8 cellular contexts compared by ENCODE assay signal in the genomic region with DNA sequence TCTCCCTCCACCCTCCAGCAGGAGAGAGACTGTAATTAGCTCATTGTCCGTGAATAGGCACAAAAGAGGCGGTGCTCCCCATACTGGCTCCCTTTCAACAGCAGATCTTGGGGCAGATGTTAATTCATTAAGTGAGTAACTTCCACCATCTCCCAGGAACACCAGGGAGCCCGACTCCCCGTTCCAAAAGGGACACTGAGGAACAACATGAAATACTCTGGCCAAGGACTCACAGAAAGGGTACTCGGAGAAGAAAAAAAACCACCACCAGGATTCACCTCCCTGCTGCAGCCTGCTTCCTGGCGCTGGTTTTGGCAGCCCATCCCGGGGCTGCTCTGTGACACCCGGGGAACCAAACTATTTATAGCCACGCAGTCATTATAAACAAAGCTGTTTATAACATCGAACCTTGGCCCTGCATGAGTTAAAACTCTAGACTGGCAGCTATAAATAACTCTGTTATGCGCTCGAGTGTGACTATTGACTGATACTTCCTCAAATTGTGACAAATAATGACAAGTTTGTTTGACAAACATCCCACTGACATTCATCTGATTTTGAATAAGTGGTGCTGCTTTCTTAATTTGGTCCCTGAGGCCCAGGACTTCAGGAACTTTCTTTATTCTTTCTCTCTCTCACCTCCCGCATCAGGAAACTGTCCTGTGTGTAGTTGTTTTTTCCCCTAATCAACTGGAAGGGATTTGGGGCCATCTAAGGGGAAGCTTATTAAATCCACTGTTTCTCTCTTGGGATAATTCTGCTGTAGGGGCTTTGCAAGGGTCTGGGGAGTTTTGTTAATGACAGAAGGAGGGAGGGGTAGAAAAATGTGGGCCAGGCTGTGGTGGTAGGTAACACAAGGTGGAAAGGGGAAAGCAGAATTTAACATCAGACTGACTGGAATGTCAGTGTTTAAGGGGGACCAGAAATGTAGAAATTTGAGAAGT.
A peak's percentile ranks its signal among the peaks of the same experiment; 100 is the strongest.
DNase-seq lines count a peak whose midpoint lies in the region; ATAC-seq and TF ChIP-seq lines count a peak whose summit lies in the region.

No MANE protein-coding gene starts in this region.

- peak overlapping the region; percentile 54 to 82 (median 73); a peak in 21 of 22 replicates for H3K9ac ChIP-seq in BLaER1 treated with 17β-estradiol and CSF1 and Interleukin-3, amounts not matched to agents 10 nM and 100 nM

- peak overlapping the region; percentile 34 to 55 (median 44); a peak in 18 of 20 replicates for H3K4me3 ChIP-seq in BLaER1 treated with 17β-estradiol and CSF1 and Interleukin-3, amounts not matched to agents 10 nM and 100 nM
- peak overlapping the region in 3 of 4 donors; percentile 9 to 16 (median 10) for H3K4me3 ChIP-seq in Peyer's patch

- ATAC-seq in HG03060 (IDR thresholded peaks at IDR 0.05; ENCODE audit: low read depth, unreplicated experiment) (peak; percentile 53), foreskin keratinocyte (no peak), omental fat pad (ENCODE audit: low FRiP score) (no peak), HG03159 (IDR thresholded peaks at IDR 0.05; ENCODE audit: unreplicated experiment) (no peak)

- H3K9me3 ChIP-seq in BLaER1 treated with 17β-estradiol and CSF1 and Interleukin-3, amounts not matched to agents 10 nM and 100 nM (replicated peaks in 1 of 11): no peaks in the 10 kb centered on the region
- H3K9me3 ChIP-seq in Peyer's patch: no peaks in the 10 kb centered on the region

- DNase-seq in Peyer's patch (peak in 2 of 3 donors; percentile 54 to 64), foreskin keratinocyte (peak; percentile 27 to 46), retina (peak; percentile 55), NCI-H226 (no peak), omental fat pad (ENCODE audit: low spot score) (no peak)

- peaks cover 76 to 86% (median 80%) of the 10 kb centered on the region in 10 experiments for H3K4me1 ChIP-seq in BLaER1 treated with 17β-estradiol and CSF1 and Interleukin-3, amounts not matched to agents 10 nM and 100 nM
- H3K4me1 ChIP-seq in Peyer's patch: peaks cover 0 to 26% (median 15%) of the 10 kb centered on the region in 4 donors
- H3K4me1 ChIP-seq in foreskin keratinocyte: peaks cover 12% of the 10 kb centered on the region

- H3K27me3 ChIP-seq in BLaER1 treated with 17β-estradiol and CSF1 and Interleukin-3, amounts not matched to agents 10 nM and 100 nM: no peaks in the 10 kb centered on the region
- no peaks in the 10 kb centered on the region for H3K27me3 ChIP-seq in Peyer's patch
- H3K27me3 ChIP-seq in foreskin keratinocyte: no peaks in the 10 kb centered on the region

- no peaks in the 10 kb centered on the region for H4K20me1 ChIP-seq in BLaER1 treated with 17β-estradiol and CSF1 and Interleukin-3, amounts not matched to agents 10 nM and 100 nM

- TF ChIP-seq POLR2A in Peyer's patch (IDR thresholded peaks at IDR 0.05): no peak

- H3K4me2 ChIP-seq in BLaER1 treated with 17β-estradiol and CSF1 and Interleukin-3, amounts not matched to agents 10 nM and 100 nM: peak overlapping the region; percentile 84 to 97 (median 89)

- H3K27ac ChIP-seq in BLaER1 treated with 17β-estradiol and CSF1 and Interleukin-3, amounts not matched to agents 10 nM and 100 nM: peak overlapping the region; percentile 71 to 89 (median 83)
- peak overlapping the region; percentile 19 to 80 (median 64) for H3K27ac ChIP-seq in Peyer's patch
- H3K27ac ChIP-seq in foreskin keratinocyte: no peak overlapping the region

- TF ChIP-seq CTCF in Peyer's patch (IDR thresholded peaks at IDR 0.05) (peak in 2 of 6 experiments; percentile 16 to 36), foreskin keratinocyte (conservative IDR thresholded peaks at IDR 0.05) (no peak), omental fat pad (IDR thresholded peaks at IDR 0.05) (no peak)

- H3K36me3 ChIP-seq in BLaER1 treated with 17β-estradiol and CSF1 and Interleukin-3, amounts not matched to agents 10 nM and 100 nM: no peaks in the 10 kb centered on the region
- H3K36me3 ChIP-seq in Peyer's patch: no peaks in the 10 kb centered on the region

Comparison
In these comparisons a context has a peak if more than half of its experiments do, and no peak if none do; other contexts are left out.
1. DNase-seq: peak in Peyer's patch (2 of 3), foreskin keratinocyte (2 of 2) and retina (single experiment); none in NCI-H226 (single experiment) and omental fat pad (single experiment).